In the genomic region with DNA sequence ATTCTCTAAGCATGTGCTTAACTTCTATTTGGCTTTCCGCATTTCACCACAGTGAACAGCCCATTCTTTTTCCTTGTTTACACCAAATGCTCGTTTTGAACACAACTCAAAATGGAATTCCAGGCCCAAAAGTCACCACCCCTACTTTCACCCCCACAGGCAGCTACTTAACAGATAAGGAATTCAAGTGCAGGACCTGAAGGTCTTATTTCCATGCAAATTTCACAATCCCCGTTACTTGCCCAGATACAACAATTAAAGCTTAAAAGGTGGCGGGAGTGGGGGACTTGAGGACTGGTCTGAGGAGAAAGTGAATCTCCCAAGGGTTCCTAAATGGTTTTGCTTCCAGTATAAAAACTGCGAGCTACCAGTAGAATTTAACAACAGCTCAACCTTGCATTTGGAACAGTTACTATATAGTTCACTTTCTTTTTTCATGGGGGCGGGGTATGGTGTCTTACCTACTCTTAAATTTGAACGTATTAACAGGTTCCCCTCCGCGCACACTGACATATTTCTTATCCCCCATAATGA, we compare ENCODE assay signal across 8 cellular contexts. TPM values are rescaled to one million over a fixed set of nuclear protein-coding genes. Genes with fewer than 3 reads are reported as not detected.
DNase-seq lines count a peak whose midpoint lies in the region; ATAC-seq and TF ChIP-seq lines count a peak whose summit lies in the region.

No MANE protein-coding gene starts in this region.

- H3K27me3 ChIP-seq in effector memory CD4-positive, alpha-beta T cell (replicated peaks; ENCODE audit: control insufficient read depth, insufficient read depth, low read length, poor library complexity, severe bottlenecking): no peaks in the 10 kb centered on the region
- H3K27me3 ChIP-seq in foreskin keratinocyte: peaks cover 85% of the 10 kb centered on the region

- no peaks in the 10 kb centered on the region for H3K4me1 ChIP-seq in effector memory CD4-positive, alpha-beta T cell (ENCODE audit: control insufficient read depth, insufficient read depth, low read length, poor library complexity, severe bottlenecking)
- H3K4me1 ChIP-seq in foreskin keratinocyte: no peaks in the 10 kb centered on the region

- H3K9me3 ChIP-seq in effector memory CD4-positive, alpha-beta T cell (ENCODE audit: control insufficient read depth, low read length): no peaks in the 10 kb centered on the region

- H3K27me3 Mint-ChIP-seq in IgD-negative memory B cell: peaks cover 2% of the 10 kb centered on the region
- peaks cover 0 to 6% (median 0%) of the 10 kb centered on the region in 5 donors for H3K27me3 Mint-ChIP-seq in naive thymus-derived CD8-positive, alpha-beta T cell

- POLR2A ChIA-PET in naive thymus-derived CD8-positive, alpha-beta T cell (lab: Charles Lee): interaction anchor here (0.6 to 1.9 kb wide), 7 partner anchors 10 to 544 kb away, joined by 3 to 18 read pairs (median 4); a partner anchor contains a TSS

- H3K4me3 Mint-ChIP-seq in IgD-negative memory B cell: peak overlapping the region; percentile 90 to 98 (median 94)
- peak overlapping the region; percentile 89 to 95 (median 94) for H3K4me3 Mint-ChIP-seq in naive thymus-derived CD8-positive, alpha-beta T cell

- peak overlapping the region; percentile 74 for H3K27ac ChIP-seq in effector memory CD4-positive, alpha-beta T cell (ENCODE audit: insufficient read depth, low read length, poor library complexity, severe bottlenecking)
- H3K27ac ChIP-seq in foreskin keratinocyte: no peak overlapping the region

- H3K4me1 Mint-ChIP-seq in IgD-negative memory B cell: peaks cover 9 to 36% (median 17%) of the 10 kb centered on the region in 3 donors
- H3K4me1 Mint-ChIP-seq in naive thymus-derived CD8-positive, alpha-beta T cell: peaks cover 29 to 60% (median 48%) of the 10 kb centered on the region in 4 donors

- H3K36me3 ChIP-seq in effector memory CD4-positive, alpha-beta T cell (ENCODE audit: control insufficient read depth, insufficient read depth, low read length): no peaks in the 10 kb centered on the region

- peak; percentile 19 to 39 for ATAC-seq in naive thymus-derived CD8-positive, alpha-beta T cell
- ATAC-seq in GM19397 (IDR thresholded peaks at IDR 0.05; ENCODE audit: unreplicated experiment): no peak
- ATAC-seq in foreskin keratinocyte: no peak

- DNase-seq in AG09309 (ENCODE audit: low read depth) (peak; percentile 1), NCI-H2227 treated with DMSO at 0.1 percent for 48 hours (lab: John Stamatoyannopoulos, UW) (no peak), NCI-H1092 (lab: John Stamatoyannopoulos, UW) (no peak), foreskin keratinocyte (no peak)
- no peak for DNase-seq in effector memory CD4-positive, alpha-beta T cell
- peak in 2 of 10 donors; percentile 13 to 20 for DNase-seq in naive thymus-derived CD8-positive, alpha-beta T cell

- H3K27ac Mint-ChIP-seq in IgD-negative memory B cell: peak overlapping the region; percentile 68 to 87 (median 68)
- H3K27ac Mint-ChIP-seq in naive thymus-derived CD8-positive, alpha-beta T cell: peak overlapping the region; percentile 87 to 100 (median 96)

- H3K4me3 ChIP-seq in AG09309 (ENCODE audit: control insufficient read depth, low read depth, low read length): no peak overlapping the region; the same call in 1 of the 2 replicates
- peak overlapping the region; percentile 95 for H3K4me3 ChIP-seq in effector memory CD4-positive, alpha-beta T cell (ENCODE audit: insufficient read depth, low read depth, low read length, poor library complexity, severe bottlenecking)

- H3K9me3 Mint-ChIP-seq in IgD-negative memory B cell: peaks cover 0 to 2% (median 0%) of the 10 kb centered on the region in 3 donors
- H3K9me3 Mint-ChIP-seq in naive thymus-derived CD8-positive, alpha-beta T cell: peaks cover 0 to 6% (median 0%) of the 10 kb centered on the region in 9 donors

- H3K36me3 Mint-ChIP-seq in IgD-negative memory B cell: no peaks in the 10 kb centered on the region
- no peaks in the 10 kb centered on the region for H3K36me3 Mint-ChIP-seq in naive thymus-derived CD8-positive, alpha-beta T cell

- no peak for TF ChIP-seq CTCF in AG09309 (IDR thresholded peaks at IDR 0.05; ENCODE audit: control insufficient read depth, insufficient read depth, low read depth, low read length, missing control alignments)
- TF ChIP-seq CTCF in foreskin keratinocyte (conservative IDR thresholded peaks at IDR 0.05): no peak

RNA-seq across cellular contexts. Expression of a gene that starts 3.7 kb away (rescaled TPM):
- polyA plus RNA-seq in IgD-negative memory B cell: 5.5 TPM
- 10 to 100 TPM; 20.8 to 21.1 TPM for total RNA-seq in naive thymus-derived CD8-positive, alpha-beta T cell
- 10 to 100 TPM in 2 of 3 donors, 1 to 10 TPM in 1; 9.0 to 15.8 (median 10.9) TPM for polyA plus RNA-seq in naive thymus-derived CD8-positive, alpha-beta T cell
- total RNA-seq in foreskin keratinocyte: 0.03 TPM in 1 of 2 replicates, not detected in the other
- polyA plus RNA-seq in foreskin keratinocyte: not detected in 2 replicates

Comparison
In these comparisons a context has a peak if more than half of its experiments do, and no peak if none do; other contexts are left out.
1. ATAC-seq: peak in naive thymus-derived CD8-positive, alpha-beta T cell (2 of 2); none in GM19397 (single experiment) and foreskin keratinocyte (single experiment).